ENCODE assay signal across 1 cellular context in the genomic region with DNA sequence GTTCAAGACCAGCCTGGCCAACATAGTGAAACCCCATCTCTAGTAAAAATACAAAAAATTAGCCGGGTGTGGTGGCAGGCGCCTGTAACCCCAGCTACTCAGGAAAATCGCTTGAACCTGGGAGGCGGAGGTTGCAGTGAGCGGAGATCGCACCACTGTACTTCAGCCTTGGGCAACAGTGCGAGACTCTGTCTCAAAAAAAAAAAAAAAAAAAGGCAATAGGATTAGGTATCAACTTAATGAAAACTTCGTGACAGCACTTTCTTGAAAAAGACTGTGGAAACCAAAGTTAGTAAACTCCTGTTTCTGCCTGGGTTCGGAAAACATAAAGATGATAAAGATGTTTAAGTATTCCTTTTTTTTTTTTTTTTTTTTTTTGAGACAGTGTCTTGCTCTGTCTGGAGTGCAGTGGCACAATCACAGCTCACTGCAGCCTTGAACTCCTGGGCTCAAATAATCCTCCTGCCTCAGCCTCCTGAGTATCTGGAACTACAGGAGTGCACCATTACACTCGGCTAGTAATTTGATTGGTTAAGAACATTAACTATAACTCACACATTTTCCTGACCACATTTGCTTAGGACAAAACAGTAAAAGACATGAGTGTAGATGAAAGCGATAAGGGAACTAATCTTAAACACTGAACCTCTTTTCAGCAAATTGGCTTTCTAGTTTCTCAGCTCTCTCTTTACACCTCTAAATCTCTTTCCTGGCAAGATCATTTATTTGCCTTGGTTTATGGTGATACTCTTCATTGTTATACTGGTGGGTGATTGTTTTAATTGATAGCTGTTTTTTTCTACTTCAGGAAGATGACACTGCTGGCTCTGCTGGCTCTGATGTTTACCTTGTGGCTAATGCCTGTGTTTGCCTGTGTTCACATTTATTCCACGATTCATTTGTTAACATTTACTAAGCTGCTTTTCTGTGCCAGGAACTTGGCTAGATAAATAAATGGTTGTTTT.
TF ChIP-seq lines count a peak whose summit lies in the region.

No MANE protein-coding gene starts in this region.

TF ChIP-seq in SK-N-SH, 30 proteins besides CTCF, POLR2A, EP300 and RAD21 (continued from another document):
- TF ChIP-seq ZBTB33 (IDR thresholded peaks at IDR 0.05; ENCODE audit: borderline replicate concordance, low read depth), result no peak
- TF ChIP-seq NRF1 (IDR thresholded peaks at IDR 0.05; ENCODE audit: low read depth, low read length), result no peak
- no peak for TF ChIP-seq CHD2 (IDR thresholded peaks at IDR 0.05; ENCODE audit: low read length, partially characterized antibody)
- TF ChIP-seq MEF2A (IDR thresholded peaks at IDR 0.05; ENCODE audit: borderline replicate concordance, low read depth), result no peak
- no peak for TF ChIP-seq POLR2AphosphoS5 (IDR thresholded peaks at IDR 0.05; ENCODE audit: low read depth, low read length)
- TF ChIP-seq EZH2phosphoT487 (IDR thresholded peaks at IDR 0.05; ENCODE audit: borderline replicate concordance, low read depth), result no peak
- no peak for TF ChIP-seq JUND (IDR thresholded peaks at IDR 0.05)
